ENCODE assay signal across 10 cellular contexts in genomic region chr14:30657606-30658163, GRCh38. TPM values are rescaled to one million over a fixed set of nuclear protein-coding genes. Genes with fewer than 3 reads are reported as not detected.
DNase-seq lines count a peak whose midpoint lies in the region; ATAC-seq, FAIRE-seq and TF ChIP-seq lines count a peak whose summit lies in the region.
"Had no signal": no experiment of that assay in that cellular context is flagged by ENCODE, and none has a peak within 500 bp of the region (broad histone marks: within the 10 kb centered on the region; RNA-seq: fewer than 3 reads in every experiment).

No MANE protein-coding gene starts in this region.

- no peak for ATAC-seq in GM19324 (IDR thresholded peaks at IDR 0.05; ENCODE audit: low FRiP score, unreplicated experiment)
- no peak for ATAC-seq in HG02798 (IDR thresholded peaks at IDR 0.05; ENCODE audit: poor library complexity, unreplicated experiment)

- H3K4me1 ChIP-seq in Peyer's patch = no peaks in the 10 kb centered on the region
- H3K4me1 ChIP-seq in spleen = peaks cover 0 to 14% (median 0%) of the 10 kb centered on the region in 6 donors

- intact Hi-C loops in spleen (cut with DNase I; ENCODE audit: low total_unique reads) = loop anchor here (5.0 to 10.0 kb wide), 2 partner anchors 250 to 697 kb away; no protein-coding TSS in a partner anchor

- no peaks in the 10 kb centered on the region for H3K27me3 ChIP-seq in Peyer's patch
- H3K27me3 ChIP-seq in spleen (replicated peaks in 1 of 7) = no peaks in the 10 kb centered on the region

- no peak for TF ChIP-seq POLR2A in Peyer's patch (IDR thresholded peaks at IDR 0.05)
- no peak for TF ChIP-seq POLR2A in spleen (IDR thresholded peaks at IDR 0.05)

- H3K9me3 ChIP-seq in Peyer's patch (no peaks in the 10 kb centered on the region), spleen (no peaks in the 10 kb centered on the region)

- 53 to 64% (median 59%) methylated on average over 2 of the region's 2 CpGs for WGBS in spleen, 5 donors

- TF ChIP-seq CTCF in Peyer's patch (IDR thresholded peaks at IDR 0.05) (peak in 4 of 6 experiments; percentile 21 to 32 (median 30)), spleen (IDR thresholded peaks at IDR 0.05 in 8 of 11, conservative IDR thresholded peaks at IDR 0.05 in 3 of 11) (peak in 5 of 11 experiments; percentile 14 to 34 (median 29))

- H3K36me3 ChIP-seq in Peyer's patch (peaks cover 0 to 53% (median 0%) of the 10 kb centered on the region in 3 donors), spleen (peaks cover 2 to 99% (median 47%) of the 10 kb centered on the region in 6 donors)

- FAIRE-seq in A204.1 (lab: Jason Lieb, UNC) = peak; percentile 97

- H3K27ac ChIP-seq in Peyer's patch (no peak overlapping the region), spleen (no peak overlapping the region)

- DNase-seq in EH (ENCODE audit: low read depth) = peak; percentile 13
- no peak for DNase-seq in Peyer's patch
- peak; percentile 37 for DNase-seq in fibroblast of peridontal ligament (ENCODE audit: extremely low read depth)
- DNase-seq in spleen = no peak
- DNase-seq in C1 segment of cervical spinal cord (lab: John Stamatoyannopoulos, UW) = no peak
- DNase-seq: activated CD4-positive, CD25-positive, alpha-beta regulatory T cell; NCI-H446 treated with DMSO at 0.1 percent for 48 hours had no signal

- H3K4me3 ChIP-seq in Peyer's patch (no peak overlapping the region), spleen (no peak overlapping the region)

RNA-seq across cellular contexts. Expression of gene SCFD1, which starts 35.6 kb away (rescaled TPM):
- total RNA-seq in Peyer's patch = 10 to 100 TPM; 31.8 to 77.3 (median 53.0) TPM
- 100 to 1,000 TPM in 1 of 7 donors, 10 to 100 TPM in 6; 57.9 to 105 (median 92.4) TPM for total RNA-seq in spleen
- polyA plus RNA-seq in spleen = 10 to 100 TPM; 45.7 to 62.5 (median 53.2) TPM

Comparison
In these comparisons a context has a peak if more than half of its experiments do, and no peak if none do; other contexts are left out.
1. DNase-seq: peak in EH (single experiment) and fibroblast of peridontal ligament (single experiment); none in Peyer's patch (0 of 3), spleen (single experiment) and C1 segment of cervical spinal cord (0 of 14).